Comparison of ENCODE assay signal across 21 cellular contexts in genomic region chr7:130400120-130400572, GRCh38. TPM values are rescaled to one million over a fixed set of nuclear protein-coding genes. Genes with fewer than 3 reads are reported as not detected.
DNase-seq lines count a peak whose midpoint lies in the region; ATAC-seq, FAIRE-seq and TF ChIP-seq lines count a peak whose summit lies in the region.
"Had no signal": no experiment of that assay in that cellular context is flagged by ENCODE, and none has a peak within 500 bp of the region (broad histone marks: within the 10 kb centered on the region; RNA-seq: fewer than 3 reads in every experiment).

No MANE protein-coding gene starts in this region.

- TF ChIP-seq POLR2A in endothelial cell of umbilical vein (IDR thresholded peaks at IDR 0.05; ENCODE audit: low read depth, low read length), result no peak

- no peaks in the 10 kb centered on the region for H3K9me3 ChIP-seq in left ventricle myocardium inferior (replicated peaks)
- no peaks in the 10 kb centered on the region for H3K9me3 ChIP-seq in heart right ventricle
- H3K9me3 ChIP-seq in endothelial cell of umbilical vein (replicated peaks; ENCODE audit: control insufficient read depth, insufficient read depth, low read length), result no peaks in the 10 kb centered on the region
- no peaks in the 10 kb centered on the region for H3K9me3 ChIP-seq in T-helper 17 cell (ENCODE audit: control insufficient read depth, low read length, poor library complexity, severe bottlenecking)
- no peaks in the 10 kb centered on the region for H3K9me3 ChIP-seq in CD4-positive, alpha-beta memory T cell (ENCODE audit: control insufficient read depth in 1 of 2, low read length in 2 of 2)
- H3K9me3 ChIP-seq: colonic mucosa had no signal

- H3K27ac ChIP-seq in left ventricle myocardium inferior (replicated peaks), result peak overlapping the region; percentile 3
- H3K27ac ChIP-seq in heart right ventricle, result peak overlapping the region in 2 of 10 donors; percentile 33 to 44
- H3K27ac ChIP-seq in endothelial cell of umbilical vein (ENCODE audit: insufficient read depth, low read depth, low read length), result no peak overlapping the region
- H3K27ac ChIP-seq in CD4-positive, alpha-beta memory T cell (ENCODE audit: low read depth, low read length), result no peak overlapping the region
- H3K27ac ChIP-seq: colonic mucosa had no signal

- no peak for FAIRE-seq in endothelial cell of umbilical vein (lab: Jason Lieb, UNC)
- FAIRE-seq in D721Med (lab: Jason Lieb, UNC), result no peak

- BruUV-seq in endothelial cell of umbilical vein (replicated peaks; lab: Mats Ljungman, UMichigan), result no TSS peak

- no peaks in the 10 kb centered on the region for H3K9me3 Mint-ChIP-seq in CD4-positive, alpha-beta memory T cell
- H3K9me3 Mint-ChIP-seq: activated CD8-positive, alpha-beta T cell treated with anti-CD3 and anti-CD28 coated beads for 36 hours; activated naive CD8-positive, alpha-beta T cell treated with anti-CD3 and anti-CD28 coated beads, Interleukin-2, amount 50 U/mL, for 24 hours; activated T-cell treated with anti-CD3 and anti-CD28 coated beads, Interleukin-2, amount 50 U/mL, for 72 hours had no signal

- DNase-seq in left ventricle myocardium inferior (no peak), heart right ventricle (no peak), endothelial cell of umbilical vein (ENCODE audit: low read depth, low spot score) (peak; percentile 59), myocyte (ENCODE audit: low read depth) (peak; percentile 30), D721Med (ENCODE audit: insufficient read length, low spot score) (no peak), T-helper 17 cell (no peak)
- no peak for DNase-seq in CD4-positive, alpha-beta memory T cell
- DNase-seq: activated CD8-positive, alpha-beta T cell treated with anti-CD3 and anti-CD28 coated beads for 36 hours; activated naive CD8-positive, alpha-beta T cell treated with anti-CD3 and anti-CD28 coated beads, Interleukin-2, amount 50 U/mL, for 24 hours; activated T-cell treated with anti-CD3 and anti-CD28 coated beads, Interleukin-2, amount 50 U/mL, for 72 hours; colonic mucosa; COR-L47; hypothalamus; NCI-H2029 treated with DMSO at 0.1 percent for 48 hours; NCI-H526; PC-3; stimulated activated CD4-positive, alpha-beta T cell treated with anti-CD3 and anti-CD28 coated beads, Interleukin-2, amount 100 ng/mL, for 24 hours had no signal

- H3K4me3 ChIP-seq in left ventricle myocardium inferior, result no peak overlapping the region
- H3K4me3 ChIP-seq in heart right ventricle, result no peak overlapping the region
- H3K4me3 ChIP-seq in endothelial cell of umbilical vein (replicated peaks in 1 of 3; ENCODE audit: insufficient read depth in 1 of 3, low read depth in 1 of 3, low read length in 3 of 3), result no peak overlapping the region
- H3K4me3 ChIP-seq in CD4-positive, alpha-beta memory T cell (ENCODE audit: low read length in 2 of 2), result no peak overlapping the region
- H3K4me3 ChIP-seq: colonic mucosa had no signal

- H3K27ac Mint-ChIP-seq in T-helper 17 cell, result no peak overlapping the region
- no peak overlapping the region for H3K27ac Mint-ChIP-seq in CD4-positive, alpha-beta memory T cell
- H3K27ac Mint-ChIP-seq: activated CD8-positive, alpha-beta T cell treated with anti-CD3 and anti-CD28 coated beads for 36 hours; activated naive CD8-positive, alpha-beta T cell treated with anti-CD3 and anti-CD28 coated beads, Interleukin-2, amount 50 U/mL, for 24 hours; activated T-cell treated with anti-CD3 and anti-CD28 coated beads, Interleukin-2, amount 50 U/mL, for 72 hours had no signal

- CTCF ChIA-PET in endothelial cell of umbilical vein (lab: Charles Lee), result interaction anchor here (1.1 to 1.8 kb wide), 2 partner anchors 12 to 31 kb away, joined by 3 to 10 read pairs; no protein-coding TSS in a partner anchor
- CTCF ChIA-PET in CD4-positive, alpha-beta memory T cell (lab: Charles Lee; ENCODE audit: partially characterized antibody), result no interaction called here

- H3K79me2 ChIP-seq in endothelial cell of umbilical vein (ENCODE audit: control insufficient read depth, insufficient read depth, low read length), result no peaks in the 10 kb centered on the region

- H3K9ac ChIP-seq in endothelial cell of umbilical vein (replicated peaks; ENCODE audit: extremely low read depth, insufficient read depth, low read length), result no peak overlapping the region

- no peak overlapping the region for H3K4me3 Mint-ChIP-seq in T-helper 17 cell
- H3K4me3 Mint-ChIP-seq in CD4-positive, alpha-beta memory T cell, result no peak overlapping the region
- H3K4me3 Mint-ChIP-seq: activated CD8-positive, alpha-beta T cell treated with anti-CD3 and anti-CD28 coated beads for 36 hours; activated naive CD8-positive, alpha-beta T cell treated with anti-CD3 and anti-CD28 coated beads, Interleukin-2, amount 50 U/mL, for 24 hours; activated T-cell treated with anti-CD3 and anti-CD28 coated beads, Interleukin-2, amount 50 U/mL, for 72 hours had no signal

- dilution Hi-C loops in endothelial cell of umbilical vein (cut with MboI; ENCODE audit: extremely low pct_ligation_motif_present, low sequenced_read_pairs), result no loop called here

- no peaks in the 10 kb centered on the region for H4K20me1 ChIP-seq in endothelial cell of umbilical vein (replicated peaks; ENCODE audit: control insufficient read depth, extremely low read depth, insufficient read depth, low read length)

- H3K4me2 ChIP-seq in endothelial cell of umbilical vein (ENCODE audit: insufficient read depth, low read length), result no peak overlapping the region

- H3K4me1 ChIP-seq in left ventricle myocardium inferior (no peaks in the 10 kb centered on the region), heart right ventricle (peaks cover 0 to 12% (median 0%) of the 10 kb centered on the region in 9 donors), endothelial cell of umbilical vein (ENCODE audit: control insufficient read depth, extremely low read depth, insufficient read depth, low read length) (peaks cover 4% of the 10 kb centered on the region)
- no peaks in the 10 kb centered on the region for H3K4me1 ChIP-seq in CD4-positive, alpha-beta memory T cell (ENCODE audit: insufficient read depth, low read length)
- H3K4me1 ChIP-seq: colonic mucosa had no signal

- H3K27me3 Mint-ChIP-seq in T-helper 17 cell, result no peaks in the 10 kb centered on the region
- H3K27me3 Mint-ChIP-seq in CD4-positive, alpha-beta memory T cell, result no peaks in the 10 kb centered on the region
- H3K27me3 Mint-ChIP-seq: activated CD8-positive, alpha-beta T cell treated with anti-CD3 and anti-CD28 coated beads for 36 hours; activated naive CD8-positive, alpha-beta T cell treated with anti-CD3 and anti-CD28 coated beads, Interleukin-2, amount 50 U/mL, for 24 hours had no signal

- ATAC-seq in heart right ventricle (no peak), HG02759 (IDR thresholded peaks at IDR 0.05; ENCODE audit: unreplicated experiment) (no peak), T-helper 17 cell (no peak)
- ATAC-seq: activated CD8-positive, alpha-beta T cell treated with anti-CD3 and anti-CD28 coated beads for 36 hours; activated naive CD8-positive, alpha-beta T cell treated with anti-CD3 and anti-CD28 coated beads, Interleukin-2, amount 50 U/mL, for 24 hours; activated T-cell treated with anti-CD3 and anti-CD28 coated beads, Interleukin-2, amount 50 U/mL, for 72 hours; PC-3 had no signal

- peaks cover 40% of the 10 kb centered on the region for H3K36me3 ChIP-seq in left ventricle myocardium inferior
- peaks cover 0 to 50% (median 2%) of the 10 kb centered on the region in 9 donors for H3K36me3 ChIP-seq in heart right ventricle
- peaks cover 0 to 5% of the 10 kb centered on the region in 2 experiments for H3K36me3 ChIP-seq in endothelial cell of umbilical vein (ENCODE audit: control insufficient read depth in 2 of 2, extremely low read depth in 1 of 2, insufficient read depth in 2 of 2, low read length in 2 of 2)
- H3K36me3 ChIP-seq in CD4-positive, alpha-beta memory T cell (ENCODE audit: insufficient read depth, low read length), result no peaks in the 10 kb centered on the region
- H3K36me3 ChIP-seq: colonic mucosa had no signal

- POLR2A ChIA-PET in endothelial cell of umbilical vein (lab: Charles Lee), result interaction anchor here (0.6 kb wide), 1 partner anchor 42 kb away, joined by 3 read pairs; no protein-coding TSS in a partner anchor
- POLR2A ChIA-PET in CD4-positive, alpha-beta memory T cell (lab: Charles Lee; ENCODE audit: partially characterized antibody), result no interaction called here

- no peaks in the 10 kb centered on the region for H3K9me1 ChIP-seq in endothelial cell of umbilical vein (replicated peaks; ENCODE audit: control insufficient read depth, extremely low read depth, insufficient read depth, low read length)

- H2AFZ ChIP-seq in endothelial cell of umbilical vein (ENCODE audit: low read depth, low read length), result no peak overlapping the region

- peaks cover 5% of the 10 kb centered on the region for H3K36me3 Mint-ChIP-seq in T-helper 17 cell (ENCODE audit: low read depth)
- H3K36me3 Mint-ChIP-seq in CD4-positive, alpha-beta memory T cell, result peaks cover 9 to 44% of the 10 kb centered on the region in 2 donors

- TF ChIP-seq CTCF in left ventricle myocardium inferior (IDR thresholded peaks at IDR 0.05; ENCODE audit: borderline replicate concordance), result no peak
- no peak for TF ChIP-seq CTCF in heart right ventricle (IDR thresholded peaks at IDR 0.05)
- TF ChIP-seq CTCF in endothelial cell of umbilical vein (IDR thresholded peaks at IDR 0.05; ENCODE audit: extremely low read depth in 1 of 2, insufficient read depth in 1 of 2, low read depth in 1 of 2, low read length in 2 of 2), result no peak
- no peak for TF ChIP-seq CTCF in D721Med (IDR thresholded peaks at IDR 0.05; ENCODE audit: insufficient read depth, missing control alignments)

- H3K27me3 ChIP-seq in left ventricle myocardium inferior (ENCODE audit: low read depth) (no peaks in the 10 kb centered on the region), heart right ventricle (no peaks in the 10 kb centered on the region), endothelial cell of umbilical vein (ENCODE audit: control insufficient read depth in 2 of 2, insufficient read depth in 2 of 2, low read length in 2 of 2) (no peaks in the 10 kb centered on the region)
- no peaks in the 10 kb centered on the region for H3K27me3 ChIP-seq in CD4-positive, alpha-beta memory T cell (ENCODE audit: insufficient read depth, low read length)
- H3K27me3 ChIP-seq: colonic mucosa had no signal

- H3K4me1 Mint-ChIP-seq in T-helper 17 cell, result peaks cover 2% of the 10 kb centered on the region
- peaks cover 0 to under 1% (median 0%) of the 10 kb centered on the region in 4 donors for H3K4me1 Mint-ChIP-seq in CD4-positive, alpha-beta memory T cell

- intact Hi-C loops in left ventricle myocardium inferior (cut with micrococcal nuclease) (no loop called here), heart right ventricle (cut with DNase I) (no loop called here), endothelial cell of umbilical vein (cut with micrococcal nuclease) (no loop called here)
- intact Hi-C loops in CD4-positive, alpha-beta memory T cell (cut with micrococcal nuclease), result no loop called here

- WGBS in heart right ventricle, 2 donors, result 65 to 68% methylated on average over 4 of the region's 4 CpGs

RNA-seq across cellular contexts. Expression of gene CPA1, which starts 19.9 kb away (rescaled TPM):
- total RNA-seq in left ventricle myocardium inferior (not detected), heart right ventricle (1 to 10 TPM in 7 of 10 donors, not detected in 3; 2.3 to 3.8 (median 2.8) TPM), endothelial cell of umbilical vein (not detected in 2 replicates), myocyte (1.3 and 6.5 TPM in 2 replicates), T-helper 17 cell (not detected)
- polyA plus RNA-seq in heart right ventricle (under 1 TPM in 1 of 2 donors, not detected in 1; 0.35 TPM), endothelial cell of umbilical vein (not detected in 2 replicates)
- polyA plus RNA-seq in endothelial cell of umbilical vein (2011; cell fraction: cytosol; rRNA removed), result not detected in 2 replicates
- not detected in 2 replicates for polyA plus RNA-seq in endothelial cell of umbilical vein (2011; cell fraction: nucleus; rRNA removed)
- not detected in 2 replicates for polyA plus RNA-seq in endothelial cell of umbilical vein (2012)
- not detected in 2 replicates for polyA minus RNA-seq in endothelial cell of umbilical vein
- polyA minus RNA-seq in endothelial cell of umbilical vein (2011; cell fraction: cytosol; rRNA and poly(A)+ RNA removed), result not detected
- not detected in 2 replicates for polyA minus RNA-seq in endothelial cell of umbilical vein (2011; cell fraction: nucleus; rRNA and poly(A)+ RNA removed)
- polyA plus RNA-seq in myocyte (2012), result 1.6 TPM
- total RNA-seq in CD4-positive, alpha-beta memory T cell, result not detected
- polyA plus RNA-seq in CD4-positive, alpha-beta memory T cell, result not detected
- total RNA-seq: activated CD8-positive, alpha-beta T cell treated with anti-CD3 and anti-CD28 coated beads for 36 hours; activated T-cell treated with anti-CD3 and anti-CD28 coated beads, Interleukin-2, amount 50 U/mL, for 72 hours; epithelial cell of proximal tubule; G401; PC-3; pulmonary artery endothelial cell had no signal

RNA-seq across cellular contexts. Expression of gene CEP41, which starts 40.7 kb away (rescaled TPM):
- 5.8 TPM for total RNA-seq in left ventricle myocardium inferior
- 1 to 10 TPM; 3.1 to 6.3 (median 4.7) TPM for total RNA-seq in heart right ventricle
- 1 to 10 TPM; 2.2 to 5.4 TPM for polyA plus RNA-seq in heart right ventricle
- 25.9 and 26.8 TPM in 2 replicates for total RNA-seq in endothelial cell of umbilical vein
- polyA plus RNA-seq in endothelial cell of umbilical vein, result 15.5 and 19.5 TPM in 2 replicates
- polyA plus RNA-seq in endothelial cell of umbilical vein (2011; cell fraction: cytosol; rRNA removed), result 18.5 and 22.4 TPM in 2 replicates
- polyA plus RNA-seq in endothelial cell of umbilical vein (2011; cell fraction: nucleus; rRNA removed), result 24.1 and 24.3 TPM in 2 replicates
- polyA plus RNA-seq in endothelial cell of umbilical vein (2012), result 16.5 and 17.0 TPM in 2 replicates
- 16.0 and 21.5 TPM in 2 replicates for polyA minus RNA-seq in endothelial cell of umbilical vein
- polyA minus RNA-seq in endothelial cell of umbilical vein (2011; cell fraction: cytosol; rRNA and poly(A)+ RNA removed), result 5.7 TPM
- polyA minus RNA-seq in endothelial cell of umbilical vein (2011; cell fraction: nucleus; rRNA and poly(A)+ RNA removed), result 11.5 and 17.6 TPM in 2 replicates
- 10.6 and 12.0 TPM in 2 replicates for total RNA-seq in myocyte
- polyA plus RNA-seq in myocyte (2012), result 16.3 TPM
- total RNA-seq in T-helper 17 cell, result 1 to 10 TPM; 3.2 to 6.0 TPM
- 1 to 10 TPM; 6.0 to 7.3 TPM for total RNA-seq in CD4-positive, alpha-beta memory T cell
- 10 to 100 TPM; 16.3 to 20.9 TPM for polyA plus RNA-seq in CD4-positive, alpha-beta memory T cell
- total RNA-seq: G401 had no signal

RNA-seq across cellular contexts. Expression of gene CPA5, which starts 55.5 kb away (rescaled TPM):
- total RNA-seq in left ventricle myocardium inferior (not detected), heart right ventricle (not detected), endothelial cell of umbilical vein (not detected in 2 replicates), myocyte (0.16 and 0.21 TPM in 2 replicates), T-helper 17 cell (10 to 100 TPM in 1 of 2 donors, 1 to 10 TPM in 1; 2.5 to 11.5 TPM)
- polyA plus RNA-seq in heart right ventricle (under 1 TPM in 1 of 2 donors, not detected in 1; 0.06 TPM), endothelial cell of umbilical vein (not detected in 2 replicates)
- polyA plus RNA-seq in endothelial cell of umbilical vein (2011; cell fraction: cytosol; rRNA removed), result not detected in 2 replicates
- polyA plus RNA-seq in endothelial cell of umbilical vein (2011; cell fraction: nucleus; rRNA removed), result not detected in 2 replicates
- polyA plus RNA-seq in endothelial cell of umbilical vein (2012), result not detected in 2 replicates
- polyA minus RNA-seq in endothelial cell of umbilical vein, result not detected in 2 replicates
- polyA minus RNA-seq in endothelial cell of umbilical vein (2011; cell fraction: cytosol; rRNA and poly(A)+ RNA removed), result not detected
- not detected in 2 replicates for polyA minus RNA-seq in endothelial cell of umbilical vein (2011; cell fraction: nucleus; rRNA and poly(A)+ RNA removed)
- polyA plus RNA-seq in myocyte (2012), result 1.8 TPM
- not detected for total RNA-seq in CD4-positive, alpha-beta memory T cell
- polyA plus RNA-seq in CD4-positive, alpha-beta memory T cell, result 10 to 100 TPM; 12.3 to 23.7 TPM
- total RNA-seq: colonic mucosa, G401, PC-3, pulmonary artery endothelial cell had no signal

Comparison
In these comparisons a context has a peak if more than half of its experiments do, and no peak if none do; other contexts are left out.
1. DNase-seq: peak in endothelial cell of umbilical vein (single experiment) and myocyte (single experiment); none in left ventricle myocardium inferior (single experiment), heart right ventricle (0 of 2), D721Med (single experiment), T-helper 17 cell (0 of 3) and CD4-positive, alpha-beta memory T cell (0 of 5).